10 cellular contexts compared by ENCODE assay signal in the genomic region with DNA sequence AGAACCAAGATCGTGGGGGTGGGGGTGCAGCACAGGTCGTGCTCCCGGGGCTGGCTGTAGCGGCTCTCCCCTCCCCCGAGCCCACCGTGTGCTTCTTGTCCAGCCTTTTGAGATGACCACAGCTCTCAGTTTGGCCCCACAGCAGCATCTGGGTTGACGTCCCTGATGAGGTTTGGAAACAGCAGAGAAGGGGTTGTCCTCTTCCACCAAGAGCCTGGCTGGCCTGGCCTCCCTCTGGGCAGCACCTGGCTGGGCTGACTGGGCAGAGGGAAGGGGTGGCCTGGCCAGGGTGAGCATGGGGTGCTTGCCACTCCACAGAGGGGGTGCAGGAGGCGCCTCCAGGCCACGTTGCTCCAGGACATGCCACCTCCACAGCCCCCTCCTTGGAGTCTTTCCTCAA.
DNase-seq lines count a peak whose midpoint lies in the region; ATAC-seq and TF ChIP-seq lines count a peak whose summit lies in the region.
"Had no signal": no experiment of that assay in that cellular context is flagged by ENCODE, and none has a peak within 500 bp of the region (broad histone marks: within the 10 kb centered on the region; RNA-seq: fewer than 3 reads in every experiment).

No MANE protein-coding gene starts in this region.

- H3K27me3 ChIP-seq in ACC112 (ENCODE audit: insufficient read depth, low read length) (no peaks in the 10 kb centered on the region), MM.1S (replicated peaks; ENCODE audit: insufficient read depth, low read length) (no peaks in the 10 kb centered on the region)
- H3K27me3 ChIP-seq: adrenal gland had no signal

- peaks cover 72% of the 10 kb centered on the region for H3K79me2 ChIP-seq in ACC112 (ENCODE audit: control insufficient read depth, insufficient read depth, low read length, unreplicated experiment)
- H3K79me2 ChIP-seq in MM.1S (ENCODE audit: low read length) = peaks cover 32% of the 10 kb centered on the region

- H3K9me3 Mint-ChIP-seq in natural killer cell = no peaks in the 10 kb centered on the region

- DNase-seq in MM.1S (no peak), caudate nucleus (lab: John Stamatoyannopoulos, UW) (no peak), natural killer cell (no peak), SKM-1 treated with dmso at 0.1 percent for 144 hours (lab: John Stamatoyannopoulos, UW; ENCODE audit: unreplicated experiment) (no peak), GM13976 (ENCODE audit: low spot score) (no peak), kidney glomerular epithelial cell (lab: John Stamatoyannopoulos, UW) (no peak), DMS53 treated with DMSO at 0.1 percent for 48 hours (lab: John Stamatoyannopoulos, UW; ENCODE audit: unreplicated experiment) (no peak)
- DNase-seq: adrenal gland, NCI-H2171 treated with DMSO at 0.1 percent for 48 hours had no signal

- H3K4me3 Mint-ChIP-seq in natural killer cell = peak overlapping the region; percentile 92

- in situ Hi-C loops in GM13976 (cut with MboI; ENCODE audit: low sequenced_read_pairs, unreplicated experiment) = no loop called here

- H3K4me1 ChIP-seq in ACC112 (ENCODE audit: control insufficient read depth, insufficient read depth, low read length, unreplicated experiment) = peaks cover 41% of the 10 kb centered on the region
- H3K4me1 ChIP-seq in MM.1S (ENCODE audit: low read length) = peaks cover 15% of the 10 kb centered on the region

- ATAC-seq in natural killer cell = no peak

- H3K36me3 ChIP-seq in ACC112 (ENCODE audit: insufficient read depth, low read length) (no peaks in the 10 kb centered on the region), MM.1S (replicated peaks; ENCODE audit: insufficient read depth, low read length) (no peaks in the 10 kb centered on the region)
- H3K36me3 ChIP-seq: adrenal gland had no signal

- H2AFZ ChIP-seq in ACC112 (ENCODE audit: low read length, unreplicated experiment) = no peak overlapping the region
- no peak overlapping the region for H2AFZ ChIP-seq in MM.1S (ENCODE audit: low read length)

- H3K4me3 ChIP-seq in ACC112 (ENCODE audit: low read depth, low read length) = no peak overlapping the region
- H3K4me3 ChIP-seq in MM.1S (ENCODE audit: low read length) = no peak overlapping the region
- H3K4me3 ChIP-seq: adrenal gland had no signal

- H3K27ac ChIP-seq in ACC112 (ENCODE audit: low read depth, low read length) = peak overlapping the region; percentile 76
- H3K27ac ChIP-seq in MM.1S (ENCODE audit: low read length) = no peak overlapping the region
- H3K27ac ChIP-seq in caudate nucleus (ENCODE audit: low read depth, low read length) = peak overlapping the region; percentile 30

- H3K27me3 Mint-ChIP-seq in natural killer cell (ENCODE audit: low read depth in 2 of 2) = no peaks in the 10 kb centered on the region

- H4K20me1 ChIP-seq in MM.1S (ENCODE audit: insufficient read depth, low read length) = peaks cover 4% of the 10 kb centered on the region; the same call in 1 of the 2 replicates

- peak overlapping the region; percentile 95 to 97 for H3K27ac Mint-ChIP-seq in natural killer cell

- TF ChIP-seq CTCF in MM.1S (IDR thresholded peaks at IDR 0.05; ENCODE audit: low read length) (no peak), natural killer cell (IDR thresholded peaks at IDR 0.05) (no peak), GM13976 (IDR thresholded peaks at IDR 0.05; ENCODE audit: borderline replicate concordance, control extremely low read depth, extremely low read depth, insufficient read depth, missing control alignments) (no peak)

- peaks cover 54 to 67% of the 10 kb centered on the region in 2 donors for H3K4me1 Mint-ChIP-seq in natural killer cell

- no peaks in the 10 kb centered on the region for H3K36me3 Mint-ChIP-seq in natural killer cell

- peaks cover 11% of the 10 kb centered on the region for H3F3A ChIP-seq in MM.1S (ENCODE audit: insufficient read depth, low read length)

- no peaks in the 10 kb centered on the region for H3K9me3 ChIP-seq in MM.1S (replicated peaks; ENCODE audit: insufficient read depth, low read length)
- H3K9me3 ChIP-seq: adrenal gland had no signal

- no peak overlapping the region for H3K9ac ChIP-seq in MM.1S (ENCODE audit: low read length)

- peak overlapping the region; percentile 88 for H3K4me2 ChIP-seq in MM.1S (ENCODE audit: low read depth, low read length)

- intact Hi-C loops in natural killer cell (cut with micrococcal nuclease) = loop anchor here (1.0 to 2.0 kb wide), 3 partner anchors 12 to 55 kb away; no protein-coding TSS in a partner anchor

- no peaks in the 10 kb centered on the region for H3K9me2 ChIP-seq in MM.1S (replicated peaks; ENCODE audit: insufficient read depth, low read length)
